1 cellular context compared by ENCODE assay signal in genomic region chr17:66412857-66413563, GRCh38.
TF ChIP-seq lines count a peak whose summit lies in the region.

No MANE protein-coding gene starts in this region.

TF ChIP-seq in GM23338, 12 proteins besides CTCF, POLR2A, EP300 and RAD21:
- TF ChIP-seq ZNF462 (CRISPR knock-in tag; IDR thresholded peaks at IDR 0.05), result no peak
- no peak for TF ChIP-seq ZNF331 (CRISPR knock-in tag; IDR thresholded peaks at IDR 0.05; ENCODE audit: low read depth)
- no peak for TF ChIP-seq ZNF114 (CRISPR knock-in tag; IDR thresholded peaks at IDR 0.05)
- no peak for TF ChIP-seq REST (IDR thresholded peaks at IDR 0.05; ENCODE audit: unreplicated experiment)
- TF ChIP-seq POLR2AphosphoS5 (IDR thresholded peaks at IDR 0.05; ENCODE audit: low read depth), result no peak
- TF ChIP-seq STAT1 (IDR thresholded peaks at IDR 0.05; ENCODE audit: unreplicated experiment), result no peak
- no peak for TF ChIP-seq EZH2phosphoT487 (IDR thresholded peaks at IDR 0.05; ENCODE audit: unreplicated experiment)
- TF ChIP-seq NANOG (IDR thresholded peaks at IDR 0.05; ENCODE audit: borderline replicate concordance), result no peak
- TF ChIP-seq JUNB (IDR thresholded peaks at IDR 0.05; ENCODE audit: unreplicated experiment), result no peak
- TF ChIP-seq CREB1 (CRISPR knock-in tag; IDR thresholded peaks at IDR 0.05; ENCODE audit: low read depth), result no peak
- TF ChIP-seq ETS1 (IDR thresholded peaks at IDR 0.05), result no peak
- no peak for TF ChIP-seq EZH2 (IDR thresholded peaks at IDR 0.05; ENCODE audit: low read depth, unreplicated experiment)
